Comparison of ENCODE assay signal across 10 cellular contexts in the genomic region with DNA sequence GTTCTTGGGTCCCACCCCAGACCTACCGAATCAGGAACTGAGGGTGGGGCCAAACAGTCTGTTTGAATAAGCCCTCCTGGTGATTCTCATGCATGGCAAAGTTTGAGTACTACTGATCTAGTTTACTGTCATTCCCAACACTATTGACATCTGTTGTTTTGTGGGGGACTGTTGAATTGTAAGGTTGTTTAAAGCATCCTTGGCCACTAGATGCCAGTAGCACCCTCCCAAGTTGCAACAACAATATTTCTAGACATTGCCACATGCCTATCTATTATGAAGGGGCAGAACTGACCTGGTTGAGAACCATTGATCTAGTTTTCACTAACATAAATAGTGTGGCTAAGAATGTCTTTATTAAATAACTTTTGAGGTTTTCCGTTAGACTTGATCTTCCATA. TPM values are rescaled to one million over a fixed set of nuclear protein-coding genes. Genes with fewer than 3 reads are reported as not detected.
DNase-seq lines count a peak whose midpoint lies in the region; ATAC-seq and TF ChIP-seq lines count a peak whose summit lies in the region.
"Had no signal": no experiment of that assay in that cellular context is flagged by ENCODE, and none has a peak within 500 bp of the region (broad histone marks: within the 10 kb centered on the region; RNA-seq: fewer than 3 reads in every experiment).

No MANE protein-coding gene starts in this region.

- TF ChIP-seq POLR2A in right lobe of liver (IDR thresholded peaks at IDR 0.05): no peak
- TF ChIP-seq POLR2A in prostate gland (IDR thresholded peaks at IDR 0.05): no peak

- no peaks in the 10 kb centered on the region for H3K9me3 ChIP-seq in right lobe of liver
- no peaks in the 10 kb centered on the region for H3K9me3 ChIP-seq in prostate gland

- H3K4me1 ChIP-seq in right lobe of liver (no peaks in the 10 kb centered on the region), prostate gland (replicated peaks) (no peaks in the 10 kb centered on the region)

- H3K4me1 Mint-ChIP-seq in activated CD8-positive, alpha-beta T cell treated with anti-CD3 and anti-CD28 coated beads for 36 hours (ENCODE audit: low read depth): peaks cover 40% of the 10 kb centered on the region

- peak; percentile 4 for DNase-seq in NCI-H2227 (lab: John Stamatoyannopoulos, UW; ENCODE audit: unreplicated experiment)
- no peak for DNase-seq in NCI-H2227 treated with DMSO at 0.1 percent for 48 hours (lab: John Stamatoyannopoulos, UW)
- DNase-seq in activated CD8-positive, alpha-beta T cell treated with anti-CD3 and anti-CD28 coated beads for 36 hours: no peak
- no peak for DNase-seq in right lobe of liver
- DNase-seq in stimulated activated CD4-positive, alpha-beta T cell treated with anti-CD3 and anti-CD28 coated beads, Interleukin-4, amount 100 ng/mL, for 1 hour: no peak
- no peak for DNase-seq in prostate gland (ENCODE audit: low spot score)
- DNase-seq: amniotic stem cell, NCI-H446 treated with DMSO at 0.1 percent for 48 hours had no signal

- 36% methylated on average over 2 of the region's 2 CpGs for WGBS in right lobe of liver (ENCODE audit: insufficient coverage, low coverage, low lambda C conversion rate, missing lambda C conversion rate)
- 56% methylated on average over 2 of the region's 2 CpGs for WGBS in prostate gland

- no peaks in the 10 kb centered on the region for H3K9me3 Mint-ChIP-seq in activated CD8-positive, alpha-beta T cell treated with anti-CD3 and anti-CD28 coated beads for 36 hours

- H3K27me3 Mint-ChIP-seq in activated CD8-positive, alpha-beta T cell treated with anti-CD3 and anti-CD28 coated beads for 36 hours: no peaks in the 10 kb centered on the region

- CTCF ChIA-PET in activated CD8-positive, alpha-beta T cell treated with anti-CD3 and anti-CD28 coated beads for 36 hours (lab: Charles Lee): no interaction called here

- no peaks in the 10 kb centered on the region for H3K27me3 ChIP-seq in right lobe of liver
- no peaks in the 10 kb centered on the region for H3K27me3 ChIP-seq in prostate gland (replicated peaks; ENCODE audit: insufficient read depth)

- peak overlapping the region; percentile 49 for H3K27ac Mint-ChIP-seq in activated CD8-positive, alpha-beta T cell treated with anti-CD3 and anti-CD28 coated beads for 36 hours

- no peak for TF ChIP-seq CTCF in activated CD8-positive, alpha-beta T cell treated with anti-CD3 and anti-CD28 coated beads for 36 hours (IDR thresholded peaks at IDR 0.05)
- TF ChIP-seq CTCF in right lobe of liver (IDR thresholded peaks at IDR 0.05) (peak in 3 of 4 donors; percentile 17 to 22 (median 19)), prostate gland (IDR thresholded peaks at IDR 0.05) (no peak)

- no peak overlapping the region for H3K4me3 Mint-ChIP-seq in activated CD8-positive, alpha-beta T cell treated with anti-CD3 and anti-CD28 coated beads for 36 hours

- peaks cover 0 to 77% (median 15%) of the 10 kb centered on the region in 4 donors for H3K36me3 ChIP-seq in right lobe of liver
- H3K36me3 ChIP-seq in prostate gland: no peaks in the 10 kb centered on the region

- POLR2A ChIA-PET in activated CD8-positive, alpha-beta T cell treated with anti-CD3 and anti-CD28 coated beads for 36 hours (lab: Charles Lee): interaction anchor here (1.1 kb wide), 1 partner anchor 19 kb away, joined by 3 read pairs; no protein-coding TSS in a partner anchor

- H3K36me3 Mint-ChIP-seq in activated CD8-positive, alpha-beta T cell treated with anti-CD3 and anti-CD28 coated beads for 36 hours (ENCODE audit: low read depth): peaks cover 69% of the 10 kb centered on the region

- H3K4me3 ChIP-seq in right lobe of liver (no peak overlapping the region), prostate gland (no peak overlapping the region)

- ATAC-seq in GM19395 (IDR thresholded peaks at IDR 0.05; ENCODE audit: unreplicated experiment) (peak; percentile 47), right lobe of liver (no peak), HG02970 (IDR thresholded peaks at IDR 0.05; ENCODE audit: low FRiP score, unreplicated experiment) (no peak)
- no peak for ATAC-seq in activated CD8-positive, alpha-beta T cell treated with anti-CD3 and anti-CD28 coated beads for 36 hours

- intact Hi-C loops in activated CD8-positive, alpha-beta T cell treated with anti-CD3 and anti-CD28 coated beads for 36 hours (cut with micrococcal nuclease): no loop called here
- intact Hi-C loops in right lobe of liver (cut with DNase I) (no loop called here), prostate gland (cut with DNase I) (no loop called here)

- H3K27ac ChIP-seq in right lobe of liver (no peak overlapping the region), prostate gland (no peak overlapping the region)

RNA-seq across cellular contexts. Expression of a gene that starts 15.1 kb away (rescaled TPM):
- 10 to 100 TPM; 11.3 to 13.4 TPM for total RNA-seq in activated CD8-positive, alpha-beta T cell treated with anti-CD3 and anti-CD28 coated beads for 36 hours
- 1 to 10 TPM; 3.3 to 9.6 (median 6.1) TPM for total RNA-seq in right lobe of liver
- total RNA-seq in prostate gland: 10 to 100 TPM; 27.0 to 37.4 TPM

RNA-seq across cellular contexts. Expression of a gene that starts 20.3 kb away (rescaled TPM):
- total RNA-seq in activated CD8-positive, alpha-beta T cell treated with anti-CD3 and anti-CD28 coated beads for 36 hours: 1,000 to 10,000 TPM; 1,745 to 1,759 TPM
- 100 to 1,000 TPM; 144 to 333 (median 184) TPM for total RNA-seq in right lobe of liver
- 100 to 1,000 TPM; 120 to 146 TPM for total RNA-seq in prostate gland

Comparison
In these comparisons a context has a peak if more than half of its experiments do, and no peak if none do; other contexts are left out.
1. CTCF ChIP-seq: peak in right lobe of liver (3 of 4); none in activated CD8-positive, alpha-beta T cell treated with anti-CD3 and anti-CD28 coated beads for 36 hours (single experiment) and prostate gland (0 of 4).
2. RNA of a gene that starts 20.3 kb away (total RNA-seq): 1,745 to 1,759 TPM in activated CD8-positive, alpha-beta T cell treated with anti-CD3 and anti-CD28 coated beads for 36 hours; 144 to 333 TPM in right lobe of liver and 120 to 146 TPM in prostate gland; every median in the first group is over 4 times any median in the second.